10 cellular contexts compared by ENCODE assay signal in genomic region chr15:41285285-41285684, GRCh38. TPM values are rescaled to one million over a fixed set of nuclear protein-coding genes. Genes with fewer than 3 reads are reported as not detected.
DNase-seq lines count a peak whose midpoint lies in the region; ATAC-seq, FAIRE-seq and TF ChIP-seq lines count a peak whose summit lies in the region.
"Had no signal": no experiment of that assay in that cellular context is flagged by ENCODE, and none has a peak within 500 bp of the region (broad histone marks: within the 10 kb centered on the region; RNA-seq: fewer than 3 reads in every experiment).

No MANE protein-coding gene starts in this region.

- FAIRE-seq in bronchial epithelial cell (lab: Jason Lieb, UNC) = no peak
- FAIRE-seq: endometrium had no signal

- ATAC-seq in HG03196 (IDR thresholded peaks at IDR 0.05; ENCODE audit: unreplicated experiment) = no peak

- no peaks in the 10 kb centered on the region for H3K27me3 ChIP-seq in ACC112 (ENCODE audit: insufficient read depth, low read length)
- H3K27me3 ChIP-seq in KMS-11 (ENCODE audit: insufficient read depth, low read depth) = no peaks in the 10 kb centered on the region
- H3K27me3 ChIP-seq in bronchial epithelial cell (ENCODE audit: control insufficient read depth, insufficient read depth, low read length) = no peaks in the 10 kb centered on the region
- H3K27me3 ChIP-seq in muscle layer of colon (ENCODE audit: control insufficient read depth in 1 of 2, insufficient read depth in 2 of 2, low read length in 2 of 2) = no peaks in the 10 kb centered on the region

- H3K79me2 ChIP-seq in ACC112 (ENCODE audit: control insufficient read depth, insufficient read depth, low read length, unreplicated experiment) = peaks cover 43% of the 10 kb centered on the region
- peaks cover 35% of the 10 kb centered on the region for H3K79me2 ChIP-seq in KMS-11 (ENCODE audit: insufficient read depth, low read depth)

- H3K4me3 ChIP-seq in ACC112 (ENCODE audit: low read depth, low read length) = peak overlapping the region; percentile 96
- no peak overlapping the region for H3K4me3 ChIP-seq in KMS-11 (IDR thresholded peaks at IDR 0.05; ENCODE audit: insufficient read depth, low read depth, low read length)
- H3K4me3 ChIP-seq in bronchial epithelial cell (ENCODE audit: low read depth, low read length) = peak overlapping the region; percentile 82
- peak overlapping the region; percentile 95 to 96 for H3K4me3 ChIP-seq in muscle layer of colon (ENCODE audit: low read depth in 1 of 2, low read length in 2 of 2)

- no peaks in the 10 kb centered on the region for H3K9me3 ChIP-seq in muscle layer of colon (ENCODE audit: low read length)

- H3K27ac ChIP-seq in ACC112 (ENCODE audit: low read depth, low read length) (no peak overlapping the region), KMS-11 (peak overlapping the region; percentile 83; the same call in 1 of the 2 replicates), muscle layer of colon (ENCODE audit: low read depth, low read length) (no peak overlapping the region)

- H3K9ac ChIP-seq in KMS-11 (no peak overlapping the region; the same call in 1 of the 2 replicates), muscle layer of colon (ENCODE audit: low read length) (peak overlapping the region; percentile 89)

- H3K36me3 ChIP-seq in ACC112 (ENCODE audit: insufficient read depth, low read length) (peaks cover 25% of the 10 kb centered on the region), KMS-11 (ENCODE audit: insufficient read depth) (peaks cover 17% of the 10 kb centered on the region; the same call in 1 of the 2 replicates), bronchial epithelial cell (ENCODE audit: control insufficient read depth, insufficient read depth, low read length) (peaks cover 13% of the 10 kb centered on the region), muscle layer of colon (ENCODE audit: insufficient read depth, low read length) (peaks cover 35% of the 10 kb centered on the region)

- no peaks in the 10 kb centered on the region for H4K20me1 ChIP-seq in KMS-11 (ENCODE audit: insufficient read depth)

- no peak for DNase-seq in bronchial epithelial cell (ENCODE audit: low read depth)
- no peak for DNase-seq in inferior parietal cortex (ENCODE audit: extremely low spot score)
- no peak for DNase-seq in NCI-H2171 treated with DMSO at 0.1 percent for 48 hours (lab: John Stamatoyannopoulos, UW)
- no peak for DNase-seq in MV-4-11 (lab: John Stamatoyannopoulos, UW)
- DNase-seq: NCI-H2029 treated with DMSO at 0.1 percent for 48 hours had no signal

- peaks cover 44% of the 10 kb centered on the region for H3K4me1 ChIP-seq in ACC112 (ENCODE audit: control insufficient read depth, insufficient read depth, low read length, unreplicated experiment)
- H3K4me1 ChIP-seq in KMS-11 (ENCODE audit: low read depth, poor library complexity, severe bottlenecking) = peaks cover 40% of the 10 kb centered on the region
- peaks cover 17% of the 10 kb centered on the region for H3K4me1 ChIP-seq in muscle layer of colon (ENCODE audit: insufficient read depth, low read length)

- H2AFZ ChIP-seq in ACC112 (ENCODE audit: low read length, unreplicated experiment) (no peak overlapping the region), KMS-11 (ENCODE audit: low read depth) (no peak overlapping the region)

- H3K4me2 ChIP-seq in KMS-11 = peak overlapping the region; percentile 33

- TF ChIP-seq CTCF in KMS-11 (conservative IDR thresholded peaks at IDR 0.05; ENCODE audit: low read depth, low read length) (no peak), bronchial epithelial cell (IDR thresholded peaks at IDR 0.05; ENCODE audit: insufficient read depth, low read length, severe bottlenecking) (no peak)

RNA-seq across cellular contexts. Expression of gene OIP5, which starts 47.1 kb away (rescaled TPM):
- total RNA-seq in bronchial epithelial cell = 0.26 and 0.38 TPM in 2 replicates

RNA-seq across cellular contexts. Expression of gene NUSAP1, which starts 47.4 kb away (rescaled TPM):
- 3.7 and 4.1 TPM in 2 replicates for total RNA-seq in bronchial epithelial cell

RNA-seq across cellular contexts. Expression of gene CHP1, which starts 54.2 kb away (rescaled TPM):
- total RNA-seq in bronchial epithelial cell = 63.6 and 75.8 TPM in 2 replicates

RNA-seq across cellular contexts. Expression of gene EXD1, which starts 54.7 kb away (rescaled TPM):
- under 0.01 and 0.13 TPM in 2 replicates for total RNA-seq in bronchial epithelial cell
